Comparison of ENCODE assay signal across 8 cellular contexts in genomic region chr12:107079172-107080011, GRCh38. TPM values are rescaled to one million over a fixed set of nuclear protein-coding genes. Genes with fewer than 3 reads are reported as not detected.
DNase-seq lines count a peak whose midpoint lies in the region; ATAC-seq, FAIRE-seq and TF ChIP-seq lines count a peak whose summit lies in the region.

No MANE protein-coding gene starts in this region.

- H3K9me3 Mint-ChIP-seq in CD14-positive monocyte = peaks cover 3 to 18% (median 9%) of the 10 kb centered on the region in 7 donors
- peaks cover 11% of the 10 kb centered on the region for H3K9me3 Mint-ChIP-seq in activated T-helper 1 cell treated with anti-CD3 and anti-CD28 coated beads, Interleukin-12 subunit alpha, Interleukin-12 subunit beta, Interleukin-2, Interleukin-4 antibody, amounts not matched to agents 30 ng/mL and 10 ng/mL and 1 ng/mL, durations not matched to agents 14 hours and 24 hours and 36 hours

- H3K4me3 ChIP-seq in WERI-Rb-1 (ENCODE audit: low read depth, low read length) = no peak overlapping the region
- no peak overlapping the region for H3K4me3 ChIP-seq in right lobe of liver

- DNase-seq in CD14-positive monocyte (ENCODE audit: low spot score) (no peak), H54 (ENCODE audit: insufficient read length, low spot score) (no peak), WERI-Rb-1 (no peak), right lobe of liver (no peak), cerebellar cortex (ENCODE audit: low spot score) (no peak)
- no peak for DNase-seq in activated T-helper 1 cell treated with anti-CD3 and anti-CD28 coated beads, Interleukin-12 subunit alpha, Interleukin-12 subunit beta, Interleukin-2, Interleukin-4 antibody, amounts not matched to agents 30 ng/mL and 10 ng/mL and 1 ng/mL, durations not matched to agents 14 hours and 24 hours and 36 hours (ENCODE audit: low spot score)

- WGBS in right lobe of liver (ENCODE audit: insufficient coverage, low coverage, low lambda C conversion rate, missing lambda C conversion rate) = 72% methylated on average over 2 of the region's 2 CpGs

- peak; percentile 53 for TF ChIP-seq CTCF in CD14-positive monocyte (IDR thresholded peaks at IDR 0.05)
- TF ChIP-seq CTCF in WERI-Rb-1 (IDR thresholded peaks at IDR 0.05; ENCODE audit: low read depth, low read length) = peak; percentile 63
- peak; percentile 33 to 49 (median 39) for TF ChIP-seq CTCF in right lobe of liver (IDR thresholded peaks at IDR 0.05)

- H3K27me3 ChIP-seq in WERI-Rb-1 (ENCODE audit: insufficient read depth, low read depth, severe bottlenecking) (no peaks in the 10 kb centered on the region), right lobe of liver (no peaks in the 10 kb centered on the region)

- H3K4me3 Mint-ChIP-seq in CD14-positive monocyte = no peak overlapping the region
- H3K4me3 Mint-ChIP-seq in activated T-helper 1 cell treated with anti-CD3 and anti-CD28 coated beads, Interleukin-12 subunit alpha, Interleukin-12 subunit beta, Interleukin-2, Interleukin-4 antibody, amounts not matched to agents 30 ng/mL and 10 ng/mL and 1 ng/mL, durations not matched to agents 14 hours and 24 hours and 36 hours = no peak overlapping the region

- H3K4me1 ChIP-seq in right lobe of liver = peaks cover 0 to 18% (median under 1%) of the 10 kb centered on the region in 4 donors

- H3K27ac ChIP-seq in WERI-Rb-1 = no peak overlapping the region
- no peak overlapping the region for H3K27ac ChIP-seq in right lobe of liver

- no peaks in the 10 kb centered on the region for H3K9me3 ChIP-seq in WERI-Rb-1 (ENCODE audit: severe bottlenecking)
- no peaks in the 10 kb centered on the region for H3K9me3 ChIP-seq in right lobe of liver

- no peak overlapping the region for H3K27ac Mint-ChIP-seq in CD14-positive monocyte
- H3K27ac Mint-ChIP-seq in activated T-helper 1 cell treated with anti-CD3 and anti-CD28 coated beads, Interleukin-12 subunit alpha, Interleukin-12 subunit beta, Interleukin-2, Interleukin-4 antibody, amounts not matched to agents 30 ng/mL and 10 ng/mL and 1 ng/mL, durations not matched to agents 14 hours and 24 hours and 36 hours = no peak overlapping the region

- FAIRE-seq in H54 (lab: Jason Lieb, UNC) = peak; percentile 95

- no peaks in the 10 kb centered on the region for H3K27me3 Mint-ChIP-seq in CD14-positive monocyte (ENCODE audit: low read depth in 3 of 3)
- H3K27me3 Mint-ChIP-seq in activated T-helper 1 cell treated with anti-CD3 and anti-CD28 coated beads, Interleukin-12 subunit alpha, Interleukin-12 subunit beta, Interleukin-2, Interleukin-4 antibody, amounts not matched to agents 30 ng/mL and 10 ng/mL and 1 ng/mL, durations not matched to agents 14 hours and 24 hours and 36 hours (ENCODE audit: insufficient read depth) = peaks cover 8% of the 10 kb centered on the region

- H3K36me3 ChIP-seq in WERI-Rb-1 (no peaks in the 10 kb centered on the region), right lobe of liver (no peaks in the 10 kb centered on the region)

- TF ChIP-seq POLR2A in H54 (IDR thresholded peaks at IDR 0.05; ENCODE audit: low read depth, low read length) (no peak), right lobe of liver (IDR thresholded peaks at IDR 0.05) (no peak)

- intact Hi-C loops in CD14-positive monocyte (cut with micrococcal nuclease) = no loop called here
- intact Hi-C loops in right lobe of liver (cut with DNase I) = no loop called here
- intact Hi-C loops in activated T-helper 1 cell treated with anti-CD3 and anti-CD28 coated beads, Interleukin-12 subunit alpha, Interleukin-12 subunit beta, Interleukin-2, Interleukin-4 antibody, amounts not matched to agents 30 ng/mL and 10 ng/mL and 1 ng/mL, durations not matched to agents 14 hours and 24 hours and 36 hours (cut with micrococcal nuclease) = loop anchor here (1.0 kb wide), 1 partner anchor 25 kb away; no protein-coding TSS in a partner anchor

- no peaks in the 10 kb centered on the region for H3K36me3 Mint-ChIP-seq in CD14-positive monocyte
- H3K36me3 Mint-ChIP-seq in activated T-helper 1 cell treated with anti-CD3 and anti-CD28 coated beads, Interleukin-12 subunit alpha, Interleukin-12 subunit beta, Interleukin-2, Interleukin-4 antibody, amounts not matched to agents 30 ng/mL and 10 ng/mL and 1 ng/mL, durations not matched to agents 14 hours and 24 hours and 36 hours (ENCODE audit: low read depth) = no peaks in the 10 kb centered on the region

- peak in 3 of 4 donors; percentile 39 to 64 (median 50) for ATAC-seq in right lobe of liver
- ATAC-seq in GM21737 (IDR thresholded peaks at IDR 0.05; ENCODE audit: unreplicated experiment) = no peak
- ATAC-seq in HG03565 (IDR thresholded peaks at IDR 0.05; ENCODE audit: unreplicated experiment) = no peak

- peaks cover 2% of the 10 kb centered on the region for H3K4me1 Mint-ChIP-seq in CD14-positive monocyte
- H3K4me1 Mint-ChIP-seq in activated T-helper 1 cell treated with anti-CD3 and anti-CD28 coated beads, Interleukin-12 subunit alpha, Interleukin-12 subunit beta, Interleukin-2, Interleukin-4 antibody, amounts not matched to agents 30 ng/mL and 10 ng/mL and 1 ng/mL, durations not matched to agents 14 hours and 24 hours and 36 hours (ENCODE audit: low read depth) = no peaks in the 10 kb centered on the region

RNA-seq across cellular contexts. Expression of gene CRY1, which starts 14.0 kb away (rescaled TPM):
- polyA plus RNA-seq in CD14-positive monocyte = 1 to 10 TPM; 5.8 to 7.7 TPM
- 10 to 100 TPM in 4 of 6 experiments, 1 to 10 TPM in 2; 7.5 to 12.5 (median 10.6) TPM for total RNA-seq in right lobe of liver
- total RNA-seq in activated T-helper 1 cell treated with anti-CD3 and anti-CD28 coated beads, Interleukin-12 subunit alpha, Interleukin-12 subunit beta, Interleukin-2, Interleukin-4 antibody, amounts not matched to agents 30 ng/mL and 10 ng/mL and 1 ng/mL, durations not matched to agents 14 hours and 24 hours and 36 hours = 23.4 and 23.5 TPM in 2 replicates

Comparison
In these comparisons a context has a peak if more than half of its experiments do, and no peak if none do; other contexts are left out.
1. ATAC-seq: peak in right lobe of liver (3 of 4); none in GM21737 (single experiment) and HG03565 (single experiment).
2. Peak in every context shown above with its lines, with median percentiles within 50 percentile points of each other: CTCF ChIP-seq.